1 cellular context compared by ENCODE assay signal in the genomic region with DNA sequence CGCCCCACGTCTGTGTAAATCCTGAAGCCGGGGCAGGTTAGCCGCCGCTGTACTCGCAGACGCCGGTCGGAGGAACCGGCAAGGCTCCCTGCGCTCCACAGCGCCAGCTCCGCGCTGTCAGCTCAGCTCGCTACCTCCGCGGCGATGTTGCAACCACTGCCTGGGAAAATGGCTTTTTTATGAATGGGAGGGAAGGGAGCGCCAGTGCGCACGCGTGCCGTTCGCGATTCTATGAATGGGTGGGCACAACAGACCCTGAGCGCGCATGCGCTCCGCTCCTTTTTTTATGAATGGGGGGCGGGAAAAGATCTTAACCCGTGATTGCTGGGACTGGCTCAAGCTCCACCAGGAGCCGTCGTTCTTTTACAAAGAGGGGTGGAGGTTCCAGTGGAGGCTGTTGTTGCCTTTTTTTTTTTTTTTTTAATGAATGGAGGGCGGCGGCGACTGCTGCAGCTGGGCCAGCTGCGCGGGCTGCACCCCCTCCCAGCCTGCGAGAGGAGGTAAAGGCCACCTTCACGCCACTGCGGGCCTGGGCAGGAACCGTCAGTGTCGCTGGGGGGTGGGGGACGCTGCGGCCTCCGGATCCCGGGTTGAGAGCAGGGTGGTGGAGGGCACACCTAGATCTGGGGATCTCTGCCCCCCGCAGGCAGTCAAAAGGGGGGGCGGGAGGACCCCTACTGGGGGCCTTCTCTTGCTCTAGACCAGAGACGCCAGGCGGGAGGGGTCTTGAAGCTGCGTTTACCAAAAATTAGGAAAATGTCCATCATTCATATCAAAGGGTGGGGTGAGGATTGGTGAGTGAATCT.
TF ChIP-seq lines count a peak whose summit lies in the region.

A gene with protein sequence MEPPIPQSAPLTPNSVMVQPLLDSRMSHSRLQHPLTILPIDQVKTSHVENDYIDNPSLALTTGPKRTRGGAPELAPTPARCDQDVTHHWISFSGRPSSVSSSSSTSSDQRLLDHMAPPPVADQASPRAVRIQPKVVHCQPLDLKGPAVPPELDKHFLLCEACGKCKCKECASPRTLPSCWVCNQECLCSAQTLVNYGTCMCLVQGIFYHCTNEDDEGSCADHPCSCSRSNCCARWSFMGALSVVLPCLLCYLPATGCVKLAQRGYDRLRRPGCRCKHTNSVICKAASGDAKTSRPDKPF (minus strand): TSS at position 151 of the 806 bp plus-strand sequence. CDS start 9,913 bp downstream, outside the sequence.

TF ChIP-seq in K562, 482 proteins besides CTCF, POLR2A, EP300 and RAD21 (continued from another document and continues in another):
- TF ChIP-seq, protein P1, sequence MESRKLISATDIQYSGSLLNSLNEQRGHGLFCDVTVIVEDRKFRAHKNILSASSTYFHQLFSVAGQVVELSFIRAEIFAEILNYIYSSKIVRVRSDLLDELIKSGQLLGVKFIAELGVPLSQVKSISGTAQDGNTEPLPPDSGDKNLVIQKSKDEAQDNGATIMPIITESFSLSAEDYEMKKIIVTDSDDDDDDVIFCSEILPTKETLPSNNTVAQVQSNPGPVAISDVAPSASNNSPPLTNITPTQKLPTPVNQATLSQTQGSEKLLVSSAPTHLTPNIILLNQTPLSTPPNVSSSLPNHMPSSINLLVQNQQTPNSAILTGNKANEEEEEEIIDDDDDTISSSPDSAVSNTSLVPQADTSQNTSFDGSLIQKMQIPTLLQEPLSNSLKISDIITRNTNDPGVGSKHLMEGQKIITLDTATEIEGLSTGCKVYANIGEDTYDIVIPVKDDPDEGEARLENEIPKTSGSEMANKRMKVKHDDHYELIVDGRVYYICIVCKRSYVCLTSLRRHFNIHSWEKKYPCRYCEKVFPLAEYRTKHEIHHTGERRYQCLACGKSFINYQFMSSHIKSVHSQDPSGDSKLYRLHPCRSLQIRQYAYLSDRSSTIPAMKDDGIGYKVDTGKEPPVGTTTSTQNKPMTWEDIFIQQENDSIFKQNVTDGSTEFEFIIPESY (CRISPR knock-in tag; IDR thresholded peaks at IDR 0.05) = no peak
- peak; percentile 41 for TF ChIP-seq FIP1L1 (IDR thresholded peaks at IDR 0.05; ENCODE audit: low read depth, low read length, poor library complexity, severe bottlenecking)
- TF ChIP-seq, protein P2, sequence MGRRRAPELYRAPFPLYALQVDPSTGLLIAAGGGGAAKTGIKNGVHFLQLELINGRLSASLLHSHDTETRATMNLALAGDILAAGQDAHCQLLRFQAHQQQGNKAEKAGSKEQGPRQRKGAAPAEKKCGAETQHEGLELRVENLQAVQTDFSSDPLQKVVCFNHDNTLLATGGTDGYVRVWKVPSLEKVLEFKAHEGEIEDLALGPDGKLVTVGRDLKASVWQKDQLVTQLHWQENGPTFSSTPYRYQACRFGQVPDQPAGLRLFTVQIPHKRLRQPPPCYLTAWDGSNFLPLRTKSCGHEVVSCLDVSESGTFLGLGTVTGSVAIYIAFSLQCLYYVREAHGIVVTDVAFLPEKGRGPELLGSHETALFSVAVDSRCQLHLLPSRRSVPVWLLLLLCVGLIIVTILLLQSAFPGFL (CRISPR knock-in tag; IDR thresholded peaks at IDR 0.05) = no peak
- peak; percentile 22 for TF ChIP-seq EGR1 (conservative IDR thresholded peaks at IDR 0.05)
- TF ChIP-seq ZNF589 (CRISPR knock-in tag; IDR thresholded peaks at IDR 0.05; ENCODE audit: low read depth) = 0 out of 2 replicates have a peak, but pooled peaks have one; percentile 74
- no peak for TF ChIP-seq SP2 (IDR thresholded peaks at IDR 0.05; ENCODE audit: extremely low read depth, low read depth, low read length, poor library complexity, severe bottlenecking)
- TF ChIP-seq RREB1 (CRISPR knock-in tag; IDR thresholded peaks at IDR 0.05) = peak; percentile 76; the same call in 1 of the 2 replicates
- TF ChIP-seq, protein P3, sequence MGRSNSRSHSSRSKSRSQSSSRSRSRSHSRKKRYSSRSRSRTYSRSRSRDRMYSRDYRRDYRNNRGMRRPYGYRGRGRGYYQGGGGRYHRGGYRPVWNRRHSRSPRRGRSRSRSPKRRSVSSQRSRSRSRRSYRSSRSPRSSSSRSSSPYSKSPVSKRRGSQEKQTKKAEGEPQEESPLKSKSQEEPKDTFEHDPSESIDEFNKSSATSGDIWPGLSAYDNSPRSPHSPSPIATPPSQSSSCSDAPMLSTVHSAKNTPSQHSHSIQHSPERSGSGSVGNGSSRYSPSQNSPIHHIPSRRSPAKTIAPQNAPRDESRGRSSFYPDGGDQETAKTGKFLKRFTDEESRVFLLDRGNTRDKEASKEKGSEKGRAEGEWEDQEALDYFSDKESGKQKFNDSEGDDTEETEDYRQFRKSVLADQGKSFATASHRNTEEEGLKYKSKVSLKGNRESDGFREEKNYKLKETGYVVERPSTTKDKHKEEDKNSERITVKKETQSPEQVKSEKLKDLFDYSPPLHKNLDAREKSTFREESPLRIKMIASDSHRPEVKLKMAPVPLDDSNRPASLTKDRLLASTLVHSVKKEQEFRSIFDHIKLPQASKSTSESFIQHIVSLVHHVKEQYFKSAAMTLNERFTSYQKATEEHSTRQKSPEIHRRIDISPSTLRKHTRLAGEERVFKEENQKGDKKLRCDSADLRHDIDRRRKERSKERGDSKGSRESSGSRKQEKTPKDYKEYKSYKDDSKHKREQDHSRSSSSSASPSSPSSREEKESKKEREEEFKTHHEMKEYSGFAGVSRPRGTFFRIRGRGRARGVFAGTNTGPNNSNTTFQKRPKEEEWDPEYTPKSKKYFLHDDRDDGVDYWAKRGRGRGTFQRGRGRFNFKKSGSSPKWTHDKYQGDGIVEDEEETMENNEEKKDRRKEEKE (IDR thresholded peaks at IDR 0.05; ENCODE audit: borderline replicate concordance in 1 of 2, control insufficient read depth in 1 of 2, low read depth in 2 of 2, low read length in 1 of 2) = no peak
- peak; percentile 38 for TF ChIP-seq PRDM10 (IDR thresholded peaks at IDR 0.05; ENCODE audit: partially characterized antibody)
- TF ChIP-seq MAFF (IDR thresholded peaks at IDR 0.05; ENCODE audit: low read length) = no peak
- TF ChIP-seq CHD1 (IDR thresholded peaks at IDR 0.05; ENCODE audit: low read length) = no peak
- TF ChIP-seq MBD2 (IDR thresholded peaks at IDR 0.05; ENCODE audit: borderline replicate concordance, low read depth) = peak; percentile 69; the same call in 1 of the 2 replicates
- no peak for TF ChIP-seq ZNF146 (CRISPR knock-in tag; IDR thresholded peaks at IDR 0.05; ENCODE audit: unreplicated experiment)
- TF ChIP-seq RBM22 (IDR thresholded peaks at IDR 0.05; ENCODE audit: low read depth, low read length, poor library complexity, severe bottlenecking) = peak; percentile 14
- peak; percentile 75; the same call in 1 of the 2 replicates for TF ChIP-seq KAT7 (CRISPR knock-in tag; IDR thresholded peaks at IDR 0.05; ENCODE audit: borderline replicate concordance)
- TF ChIP-seq YBX1 (IDR thresholded peaks at IDR 0.05) = no peak
- TF ChIP-seq ARHGAP35 (IDR thresholded peaks at IDR 0.05; ENCODE audit: partially characterized antibody) = no peak
- TF ChIP-seq BDP1 (IDR thresholded peaks at IDR 0.05; ENCODE audit: insufficient read depth, insufficient read length) = no peak
- TF ChIP-seq ZC3H11A (IDR thresholded peaks at IDR 0.05; ENCODE audit: low read depth, low read length) = no peak
- no peak for TF ChIP-seq ETS2 (tag; IDR thresholded peaks at IDR 0.05; ENCODE audit: borderline replicate concordance, poor library complexity, severe bottlenecking)
- TF ChIP-seq, protein P4, sequence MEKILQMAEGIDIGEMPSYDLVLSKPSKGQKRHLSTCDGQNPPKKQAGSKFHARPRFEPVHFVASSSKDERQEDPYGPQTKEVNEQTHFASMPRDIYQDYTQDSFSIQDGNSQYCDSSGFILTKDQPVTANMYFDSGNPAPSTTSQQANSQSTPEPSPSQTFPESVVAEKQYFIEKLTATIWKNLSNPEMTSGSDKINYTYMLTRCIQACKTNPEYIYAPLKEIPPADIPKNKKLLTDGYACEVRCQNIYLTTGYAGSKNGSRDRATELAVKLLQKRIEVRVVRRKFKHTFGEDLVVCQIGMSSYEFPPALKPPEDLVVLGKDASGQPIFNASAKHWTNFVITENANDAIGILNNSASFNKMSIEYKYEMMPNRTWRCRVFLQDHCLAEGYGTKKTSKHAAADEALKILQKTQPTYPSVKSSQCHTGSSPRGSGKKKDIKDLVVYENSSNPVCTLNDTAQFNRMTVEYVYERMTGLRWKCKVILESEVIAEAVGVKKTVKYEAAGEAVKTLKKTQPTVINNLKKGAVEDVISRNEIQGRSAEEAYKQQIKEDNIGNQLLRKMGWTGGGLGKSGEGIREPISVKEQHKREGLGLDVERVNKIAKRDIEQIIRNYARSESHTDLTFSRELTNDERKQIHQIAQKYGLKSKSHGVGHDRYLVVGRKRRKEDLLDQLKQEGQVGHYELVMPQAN (IDR thresholded peaks at IDR 0.05; ENCODE audit: borderline replicate concordance) = no peak
- no peak for TF ChIP-seq ZNF778 (CRISPR knock-in tag; IDR thresholded peaks at IDR 0.05)
- no peak for TF ChIP-seq MEF2D (tag; conservative IDR thresholded peaks at IDR 0.05; ENCODE audit: low read depth)
- no peak for TF ChIP-seq ZBTB26 (CRISPR knock-in tag; IDR thresholded peaks at IDR 0.05)
- 0 out of 2 replicates have a peak, but pooled peaks have one; percentile 54 for TF ChIP-seq PHF21A (IDR thresholded peaks at IDR 0.05; ENCODE audit: borderline replicate concordance, low read depth)
- TF ChIP-seq KLF6 (CRISPR knock-in tag; IDR thresholded peaks at IDR 0.05; ENCODE audit: borderline replicate concordance) = no peak
- no peak for TF ChIP-seq MYNN (IDR thresholded peaks at IDR 0.05)
- no peak for TF ChIP-seq MYNN (CRISPR knock-in tag; IDR thresholded peaks at IDR 0.05)
- TF ChIP-seq, protein P5, sequence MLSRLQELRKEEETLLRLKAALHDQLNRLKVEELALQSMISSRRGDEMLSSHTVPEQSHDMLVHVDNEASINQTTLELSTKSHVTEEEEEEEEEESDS (CRISPR knock-in tag; IDR thresholded peaks at IDR 0.05) = no peak
- TF ChIP-seq CSDE1 (IDR thresholded peaks at IDR 0.05) = no peak
